Comparison of ENCODE assay signal across 21 cellular contexts in the genomic region with DNA sequence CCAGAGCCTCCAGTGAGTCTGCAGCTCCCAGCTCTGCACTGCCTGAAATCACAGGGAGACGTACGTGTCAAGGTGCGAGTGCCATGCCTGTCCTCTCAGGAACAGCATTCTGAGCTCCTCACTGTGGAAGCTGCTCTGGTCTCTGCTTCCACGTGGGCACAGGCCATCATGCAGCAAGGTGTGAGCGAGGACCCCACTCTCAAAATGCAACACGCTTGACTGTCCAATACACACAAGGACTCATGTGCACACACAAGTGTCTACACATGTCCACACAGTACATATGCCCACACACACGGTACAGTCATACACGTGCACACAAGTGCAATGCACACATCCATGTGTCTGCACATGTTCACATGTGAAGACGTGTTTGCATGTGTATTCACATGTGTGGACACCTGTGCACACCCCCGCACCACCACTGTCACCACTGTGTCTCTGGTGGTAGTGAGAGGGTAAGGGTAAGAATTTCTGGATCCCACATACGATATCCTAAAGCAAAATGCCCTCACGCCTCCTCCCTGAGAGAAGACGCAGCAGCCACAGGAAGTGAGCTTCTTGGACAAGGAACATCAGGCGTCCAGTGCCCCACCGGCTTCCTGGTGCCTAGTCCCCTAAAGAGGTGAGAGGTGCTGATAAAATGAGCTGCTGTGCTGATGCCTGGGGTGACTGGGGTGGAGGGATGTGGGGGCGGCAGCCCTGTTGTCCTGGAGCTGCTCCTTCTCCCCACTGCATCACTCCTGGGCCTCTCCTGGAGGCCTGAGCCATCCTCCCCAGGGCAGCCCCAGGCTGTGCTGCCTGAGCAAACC.
DNase-seq lines count a peak whose midpoint lies in the region; ATAC-seq and TF ChIP-seq lines count a peak whose summit lies in the region.
"Had no signal": no experiment of that assay in that cellular context is flagged by ENCODE, and none has a peak within 500 bp of the region (broad histone marks: within the 10 kb centered on the region; RNA-seq: fewer than 3 reads in every experiment).

No MANE protein-coding gene starts in this region.

- H3K27ac Mint-ChIP-seq in activated naive CD8-positive, alpha-beta T cell treated with anti-CD3 and anti-CD28 coated beads, Interleukin-2, amount 10 ng/mL, durations not matched to agents 7 days and 5 days = no peak overlapping the region
- no peak overlapping the region for H3K27ac Mint-ChIP-seq in activated naive CD8-positive, alpha-beta T cell treated with anti-CD3 and anti-CD28 coated beads for 36 hours
- H3K27ac Mint-ChIP-seq: dendritic cell treated with granulocyte-macrophage colony-stimulating factor and Interleukin-4, amounts not matched to agents 40 ng/mL and 50 ng/mL, for 4 days; T-helper 2 cell treated with Interferon-gamma antibody and Interleukin-4, amounts not matched to agents 5 μg/mL and 100 μg/mL, for 36 hours had no signal

- H3K9me3 ChIP-seq in esophagus squamous epithelium (peaks cover 0 to 8% (median 3%) of the 10 kb centered on the region in 3 donors), neuronal stem cell (replicated peaks in 1 of 2; ENCODE audit: control insufficient read depth in 2 of 2, insufficient read depth in 1 of 2, low read depth in 1 of 2, low read length in 2 of 2) (peaks cover 0 to 5% of the 10 kb centered on the region in 2 donors), vagina (no peaks in the 10 kb centered on the region), smooth muscle cell (replicated peaks; ENCODE audit: low read depth) (no peaks in the 10 kb centered on the region)
- H3K9me3 ChIP-seq: psoas muscle had no signal

- TF ChIP-seq POLR2A in esophagus squamous epithelium (IDR thresholded peaks at IDR 0.05) (no peak), vagina (IDR thresholded peaks at IDR 0.05) (no peak)

- no peak overlapping the region for H3K4me2 ChIP-seq in neuronal stem cell (ENCODE audit: insufficient read depth, low read length, poor library complexity, severe bottlenecking)
- H3K4me2 ChIP-seq in smooth muscle cell = no peak overlapping the region

- no peak overlapping the region for H2AFZ ChIP-seq in neuronal stem cell (ENCODE audit: low read length)
- H2AFZ ChIP-seq in smooth muscle cell (ENCODE audit: low read depth) = no peak overlapping the region

- H4K91ac ChIP-seq in neuronal stem cell (ENCODE audit: low read depth, low read length, poor library complexity) = peak overlapping the region; percentile 4

- peaks cover 4% of the 10 kb centered on the region for H3K36me3 Mint-ChIP-seq in activated naive CD8-positive, alpha-beta T cell treated with anti-CD3 and anti-CD28 coated beads, Interleukin-2, amount 10 ng/mL, durations not matched to agents 7 days and 5 days
- no peaks in the 10 kb centered on the region for H3K36me3 Mint-ChIP-seq in activated naive CD8-positive, alpha-beta T cell treated with anti-CD3 and anti-CD28 coated beads for 36 hours

- no peaks in the 10 kb centered on the region for H3K79me2 ChIP-seq in smooth muscle cell (ENCODE audit: low read depth)

- peak overlapping the region; percentile 2 for H3K23ac ChIP-seq in neuronal stem cell (ENCODE audit: low read depth, low read length, poor library complexity)

- ATAC-seq in activated naive CD8-positive, alpha-beta T cell treated with anti-CD3 and anti-CD28 coated beads, Interleukin-2, amount 10 ng/mL, durations not matched to agents 7 days and 5 days (ENCODE audit: low read depth) = no peak
- ATAC-seq in HG02763 (IDR thresholded peaks at IDR 0.05; ENCODE audit: unreplicated experiment) = no peak
- ATAC-seq: HCT116, psoas muscle had no signal

- peak overlapping the region; percentile 61 for H2AK5ac ChIP-seq in neuronal stem cell (ENCODE audit: low read depth, low read length)

- H4K8ac ChIP-seq in neuronal stem cell (ENCODE audit: low read depth, low read length) = no peak overlapping the region

- peak overlapping the region; percentile 3 for H3K14ac ChIP-seq in neuronal stem cell (ENCODE audit: low read length)

- peak overlapping the region; percentile 89 for H2BK5ac ChIP-seq in neuronal stem cell (ENCODE audit: low read length)

- no peak for TF ChIP-seq CTCF in esophagus squamous epithelium (IDR thresholded peaks at IDR 0.05)
- no peak for TF ChIP-seq CTCF in vagina (IDR thresholded peaks at IDR 0.05)
- no peak for TF ChIP-seq CTCF in smooth muscle cell (IDR thresholded peaks at IDR 0.05; ENCODE audit: borderline replicate concordance, insufficient read depth, poor library complexity, severe bottlenecking)

- H4K20me1 ChIP-seq in smooth muscle cell (ENCODE audit: low read depth) = no peaks in the 10 kb centered on the region

- 75 to 77% methylated on average over 8 to 9 of the region's 16 CpGs for WGBS in esophagus squamous epithelium, 2 donors
- no CpG with 5 or more reads among the region's 16 CpGs for WGBS in neuronal stem cell (ENCODE audit: extremely low coverage in 2 of 2, insufficient read length in 2 of 2, insufficient replicate concordance in 1 of 2), 2 donors
- WGBS in smooth muscle cell (ENCODE audit: low lambda C conversion rate) = 90% methylated on average over 16 of the region's 16 CpGs

- intact Hi-C loops in esophagus squamous epithelium (cut with DNase I) (no loop called here), vagina (cut with DNase I) (no loop called here)

- no peaks in the 10 kb centered on the region for H3K4me1 Mint-ChIP-seq in activated naive CD8-positive, alpha-beta T cell treated with anti-CD3 and anti-CD28 coated beads, Interleukin-2, amount 10 ng/mL, durations not matched to agents 7 days and 5 days
- no peaks in the 10 kb centered on the region for H3K4me1 Mint-ChIP-seq in activated naive CD8-positive, alpha-beta T cell treated with anti-CD3 and anti-CD28 coated beads for 36 hours

- H3K27me3 Mint-ChIP-seq in activated naive CD8-positive, alpha-beta T cell treated with anti-CD3 and anti-CD28 coated beads, Interleukin-2, amount 10 ng/mL, durations not matched to agents 7 days and 5 days = no peaks in the 10 kb centered on the region
- H3K27me3 Mint-ChIP-seq in activated naive CD8-positive, alpha-beta T cell treated with anti-CD3 and anti-CD28 coated beads for 36 hours = no peaks in the 10 kb centered on the region

- peak overlapping the region; percentile 91 for H3K18ac ChIP-seq in neuronal stem cell (ENCODE audit: low read length)

- no peak overlapping the region for H3K4me3 ChIP-seq in esophagus squamous epithelium
- no peak overlapping the region for H3K4me3 ChIP-seq in neuronal stem cell (ENCODE audit: low read length in 2 of 2)
- H3K4me3 ChIP-seq in vagina = no peak overlapping the region
- no peak overlapping the region for H3K4me3 ChIP-seq in smooth muscle cell
- H3K4me3 ChIP-seq: psoas muscle, skin epidermis, tibial nerve had no signal

- H3K36me3 ChIP-seq in esophagus squamous epithelium (no peaks in the 10 kb centered on the region), neuronal stem cell (replicated peaks in 1 of 2; ENCODE audit: control insufficient read depth in 2 of 2, insufficient read depth in 2 of 2, low read length in 2 of 2) (no peaks in the 10 kb centered on the region), vagina (no peaks in the 10 kb centered on the region), smooth muscle cell (ENCODE audit: low read depth) (no peaks in the 10 kb centered on the region)
- H3K36me3 ChIP-seq: tibial nerve, WERI-Rb-1 had no signal

- H3K9ac ChIP-seq in neuronal stem cell (ENCODE audit: low read depth, low read length, poor library complexity) (no peak overlapping the region), smooth muscle cell (ENCODE audit: low read depth) (no peak overlapping the region)

- H3K27ac ChIP-seq in esophagus squamous epithelium (peak overlapping the region in 3 of 4 donors; percentile 31 to 50 (median 36)), neuronal stem cell (replicated peaks; ENCODE audit: low read length) (no peak overlapping the region), vagina (peak overlapping the region; percentile 80), smooth muscle cell (ENCODE audit: low read depth) (no peak overlapping the region)
- H3K27ac ChIP-seq: psoas muscle, skin epidermis, tibial nerve, WERI-Rb-1 had no signal

- peaks cover 0 to 78% (median 0%) of the 10 kb centered on the region in 4 donors for H3K27me3 ChIP-seq in esophagus squamous epithelium
- H3K27me3 ChIP-seq in neuronal stem cell (ENCODE audit: control insufficient read depth in 3 of 3, insufficient read depth in 3 of 3, low read depth in 1 of 3, low read length in 3 of 3) = no peaks in the 10 kb centered on the region
- no peaks in the 10 kb centered on the region for H3K27me3 ChIP-seq in vagina
- no peaks in the 10 kb centered on the region for H3K27me3 ChIP-seq in smooth muscle cell (ENCODE audit: low read depth)
- H3K27me3 ChIP-seq: tibial nerve had no signal

- peaks cover 9% of the 10 kb centered on the region for H3K9me3 Mint-ChIP-seq in activated naive CD8-positive, alpha-beta T cell treated with anti-CD3 and anti-CD28 coated beads, Interleukin-2, amount 10 ng/mL, durations not matched to agents 7 days and 5 days
- H3K9me3 Mint-ChIP-seq in activated naive CD8-positive, alpha-beta T cell treated with anti-CD3 and anti-CD28 coated beads for 36 hours = peaks cover 4% of the 10 kb centered on the region

- peaks cover 4 to 40% (median 19%) of the 10 kb centered on the region in 3 donors for H3K4me1 ChIP-seq in esophagus squamous epithelium
- H3K4me1 ChIP-seq in neuronal stem cell (ENCODE audit: control insufficient read depth in 2 of 2, insufficient read depth in 1 of 2, low read depth in 1 of 2, low read length in 2 of 2) = peaks cover 0 to 8% of the 10 kb centered on the region in 2 donors
- peaks cover 41% of the 10 kb centered on the region for H3K4me1 ChIP-seq in vagina
- no peaks in the 10 kb centered on the region for H3K4me1 ChIP-seq in smooth muscle cell (ENCODE audit: low read depth)
- H3K4me1 ChIP-seq: tibial nerve had no signal

- POLR2A ChIA-PET in activated naive CD8-positive, alpha-beta T cell treated with anti-CD3 and anti-CD28 coated beads, Interleukin-2, amount 10 ng/mL, durations not matched to agents 7 days and 5 days (lab: Charles Lee) = no interaction called here

- no peak overlapping the region for H3K4ac ChIP-seq in neuronal stem cell (ENCODE audit: low read length)

- H2BK12ac ChIP-seq in neuronal stem cell (ENCODE audit: low read length) = peak overlapping the region; percentile 89

- DNase-seq in activated naive CD8-positive, alpha-beta T cell treated with anti-CD3 and anti-CD28 coated beads, Interleukin-2, amount 10 ng/mL, durations not matched to agents 7 days and 5 days = peak; percentile 17
- no peak for DNase-seq in activated naive CD8-positive, alpha-beta T cell treated with anti-CD3 and anti-CD28 coated beads for 36 hours
- DNase-seq in esophagus squamous epithelium (lab: John Stamatoyannopoulos, UW) = no peak
- DNase-seq in neuronal stem cell (ENCODE audit: low spot score) = no peak
- DNase-seq in vagina (ENCODE audit: extremely low spot score in 2 of 2) = peak in 1 of 2 donors; percentile 76
- no peak for DNase-seq in NCI-H2081 (lab: John Stamatoyannopoulos, UW)
- no peak for DNase-seq in smooth muscle cell (lab: John Stamatoyannopoulos, UW; ENCODE audit: unreplicated experiment)
- DNase-seq: ACHN; activated CD4-positive, alpha-beta T cell treated with anti-CD3 and anti-CD28 coated beads, Interleukin-2, amount 50 U/mL, for 4 hours; activated gamma-delta T cell; amniotic stem cell; NCI-H524 treated with DMSO at 0.1 percent for 48 hours; psoas muscle; stimulated activated naive CD4-positive, alpha-beta T cell; WERI-Rb-1 had no signal

- peak overlapping the region; percentile 79 for H2BK15ac ChIP-seq in neuronal stem cell (ENCODE audit: low read length)

- H3F3A ChIP-seq in smooth muscle cell (ENCODE audit: low read depth) = no peaks in the 10 kb centered on the region

- no peak overlapping the region for H3K4me3 Mint-ChIP-seq in activated naive CD8-positive, alpha-beta T cell treated with anti-CD3 and anti-CD28 coated beads, Interleukin-2, amount 10 ng/mL, durations not matched to agents 7 days and 5 days
- H3K4me3 Mint-ChIP-seq in activated naive CD8-positive, alpha-beta T cell treated with anti-CD3 and anti-CD28 coated beads for 36 hours = no peak overlapping the region
- H3K4me3 Mint-ChIP-seq: dendritic cell treated with granulocyte-macrophage colony-stimulating factor and Interleukin-4, amounts not matched to agents 40 ng/mL and 50 ng/mL, for 4 days; T-helper 2 cell treated with Interferon-gamma antibody and Interleukin-4, amounts not matched to agents 5 μg/mL and 100 μg/mL, for 36 hours had no signal

- H2BK120ac ChIP-seq in neuronal stem cell (ENCODE audit: low read depth, low read length) = no peak overlapping the region

- H3K79me1 ChIP-seq in neuronal stem cell (ENCODE audit: low read depth, low read length) = no peaks in the 10 kb centered on the region

Comparison
In these comparisons a context has a peak if more than half of its experiments do, and no peak if none do; other contexts are left out.
1. H3K27ac ChIP-seq: peak in esophagus squamous epithelium (3 of 4) and vagina (single experiment); none in neuronal stem cell (single experiment) and smooth muscle cell (single experiment).